11 cellular contexts compared by ENCODE assay signal in genomic region chrX:12567857-12568256, GRCh38.
DNase-seq lines count a peak whose midpoint lies in the region; ATAC-seq, FAIRE-seq and TF ChIP-seq lines count a peak whose summit lies in the region.
"Had no signal": no experiment of that assay in that cellular context is flagged by ENCODE, and none has a peak within 500 bp of the region (broad histone marks: within the 10 kb centered on the region; RNA-seq: fewer than 3 reads in every experiment).

No MANE protein-coding gene starts in this region.

- H3K4me1 Mint-ChIP-seq in endothelial cell (ENCODE audit: unreplicated experiment) = peaks cover 5% of the 10 kb centered on the region

- no peaks in the 10 kb centered on the region for H3K9me3 Mint-ChIP-seq in endothelial cell (ENCODE audit: unreplicated experiment)
- H3K9me3 Mint-ChIP-seq: stimulated activated naive CD8-positive, alpha-beta T cell treated with anti-CD3 and anti-CD28 coated beads, Interleukin-15, Interleukin-2, amounts not matched to agents 100 ng/mL and 50 ng/mL, for 24 hours had no signal

- H3K4me3 Mint-ChIP-seq in endothelial cell (ENCODE audit: unreplicated experiment) = no peak overlapping the region
- H3K4me3 Mint-ChIP-seq: stimulated activated naive CD8-positive, alpha-beta T cell treated with anti-CD3 and anti-CD28 coated beads, Interleukin-15, Interleukin-2, amounts not matched to agents 100 ng/mL and 50 ng/mL, for 24 hours had no signal

- H3K27me3 Mint-ChIP-seq in endothelial cell (ENCODE audit: unreplicated experiment) = no peaks in the 10 kb centered on the region
- H3K27me3 Mint-ChIP-seq: stimulated activated naive CD8-positive, alpha-beta T cell treated with anti-CD3 and anti-CD28 coated beads, Interleukin-15, Interleukin-2, amounts not matched to agents 100 ng/mL and 50 ng/mL, for 24 hours had no signal

- no peak for FAIRE-seq in frontal cortex (lab: Jason Lieb, UNC)

- ATAC-seq in GM18502 (IDR thresholded peaks at IDR 0.05; ENCODE audit: poor library complexity, unreplicated experiment) = no peak

- DNase-seq in SIG-M5 treated with dmso at 0.1 percent for 504 hours (lab: John Stamatoyannopoulos, UW; ENCODE audit: unreplicated experiment) (peak; percentile 16), SIG-M5 (lab: John Stamatoyannopoulos, UW) (no peak), NCI-H748 treated with DMSO at 0.1 percent for 48 hours (lab: John Stamatoyannopoulos, UW) (peak; percentile 1), endothelial cell (ENCODE audit: low spot score) (no peak), stromal cell of bone marrow (ENCODE audit: low read depth) (peak; percentile 6), frontal cortex (ENCODE audit: low spot score in 2 of 2) (no peak), amygdala (lab: John Stamatoyannopoulos, UW) (no peak)
- DNase-seq: amniotic stem cell, DMS79 had no signal

- H3K36me3 Mint-ChIP-seq in endothelial cell (ENCODE audit: low read depth, unreplicated experiment) = no peaks in the 10 kb centered on the region

- no peak overlapping the region for H3K27ac Mint-ChIP-seq in endothelial cell (ENCODE audit: unreplicated experiment)
- H3K27ac Mint-ChIP-seq: stimulated activated naive CD8-positive, alpha-beta T cell treated with anti-CD3 and anti-CD28 coated beads, Interleukin-15, Interleukin-2, amounts not matched to agents 100 ng/mL and 50 ng/mL, for 24 hours had no signal

- TF ChIP-seq CTCF in endothelial cell (IDR thresholded peaks at IDR 0.05; ENCODE audit: unreplicated experiment) = peak; percentile 43

Comparison
In these comparisons a context has a peak if more than half of its experiments do, and no peak if none do; other contexts are left out.
1. DNase-seq: peak in SIG-M5 treated with dmso at 0.1 percent for 504 hours (single experiment), NCI-H748 treated with DMSO at 0.1 percent for 48 hours (single experiment) and stromal cell of bone marrow (single experiment); none in SIG-M5 (single experiment), endothelial cell (single experiment), frontal cortex (0 of 2) and amygdala (0 of 56).